Comparison of ENCODE assay signal across 20 cellular contexts in genomic region chr13:108428691-108429090, GRCh38.
"Had no signal": no experiment of that assay in that cellular context is flagged by ENCODE, and none has a peak within 500 bp of the region (broad histone marks: within the 10 kb centered on the region; RNA-seq: fewer than 3 reads in every experiment).

No MANE protein-coding gene starts in this region.

- H3K9me3 ChIP-seq: esophagus squamous epithelium, gastrocnemius medialis, heart right ventricle, left lung, lower lobe of right lung, mucosa of descending colon had no signal

- H3K4me1 ChIP-seq: esophagus squamous epithelium, gastrocnemius medialis, heart right ventricle, left lung, lower lobe of right lung had no signal

- DNase-seq: dermis blood vessel endothelial cell; dorsolateral prefrontal cortex; effector CD4-positive, alpha-beta T cell; effector memory CD4-positive, alpha-beta T cell; esophagus squamous epithelium; foreskin fibroblast; foreskin melanocyte; gastrocnemius medialis; glutamatergic neuron; head of caudate nucleus; heart right ventricle; hippocampal formation; left cardiac atrium; left lung; left ventricle myocardium superior; lower lobe of right lung; mesenchymal stem cell; mucosa of descending colon had no signal

- ATAC-seq: gastrocnemius medialis, heart right ventricle, left cardiac atrium, left lung, left ventricle myocardium superior, lower lobe of right lung, mucosa of descending colon had no signal

- H3K27ac ChIP-seq: coronary artery, dorsolateral prefrontal cortex, esophagus squamous epithelium, gastrocnemius medialis, heart right ventricle, left lung, lower lobe of right lung had no signal

- H3K36me3 ChIP-seq: esophagus squamous epithelium, gastrocnemius medialis, heart right ventricle, left lung, lower lobe of right lung had no signal

- H3K4me3 ChIP-seq: coronary artery, dorsolateral prefrontal cortex, esophagus squamous epithelium, gastrocnemius medialis, heart right ventricle, left lung, lower lobe of right lung, mucosa of descending colon had no signal

- H3K27me3 ChIP-seq: esophagus squamous epithelium, gastrocnemius medialis, left lung had no signal

- H3K4me3 Mint-ChIP-seq: mesothelial cell of epicardium had no signal

- H3K36me3 Mint-ChIP-seq: mesothelial cell of epicardium had no signal

- H3K27ac Mint-ChIP-seq: mesothelial cell of epicardium had no signal
